ENCODE assay signal across 8 cellular contexts in the genomic region with DNA sequence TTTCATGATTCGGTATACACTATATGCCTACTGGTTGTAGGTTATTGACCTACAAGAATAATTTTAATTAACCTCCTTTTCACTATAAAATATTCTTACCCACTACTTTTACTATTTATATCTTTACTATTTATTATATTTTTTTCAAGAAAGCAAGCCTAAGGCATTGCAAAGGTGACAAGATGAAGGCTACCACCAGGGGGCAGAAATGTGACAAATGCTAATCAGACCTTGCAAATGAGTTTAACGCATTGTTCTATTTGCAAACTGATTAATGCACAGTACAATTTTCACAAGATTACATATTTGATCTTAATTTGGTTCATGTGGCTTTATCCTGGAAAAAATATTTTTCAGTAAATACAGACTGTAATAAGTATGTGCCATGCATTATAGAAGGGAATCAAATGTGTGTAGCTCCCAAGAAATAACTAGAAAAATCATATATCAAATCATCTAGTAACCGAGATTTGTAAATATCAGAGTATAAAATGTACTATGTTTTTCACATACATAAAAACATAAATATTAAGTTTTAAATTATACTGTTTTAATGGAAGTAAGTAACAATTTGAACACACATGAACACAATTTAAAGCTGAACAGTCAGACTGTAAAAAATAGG.
DNase-seq lines count a peak whose midpoint lies in the region; ATAC-seq and TF ChIP-seq lines count a peak whose summit lies in the region.

No MANE protein-coding gene starts in this region.

- DNase-seq in ACHN (peak; percentile 72), GM12865 (ENCODE audit: low read depth) (peak; percentile 71), NCI-H748 (lab: John Stamatoyannopoulos, UW; ENCODE audit: unreplicated experiment) (peak; percentile 64), activated T-cell treated with anti-CD3 and anti-CD28 coated beads for 4 hours (peak; percentile 33), foreskin keratinocyte (peak in 1 of 2 donors; percentile 43), putamen (ENCODE audit: low spot score) (peak; percentile 41), cortex of kidney (lab: John Stamatoyannopoulos, UW) (no peak)

- ATAC-seq in HG03097 (IDR thresholded peaks at IDR 0.05; ENCODE audit: low FRiP score, unreplicated experiment) = peak; percentile 54
- ATAC-seq in foreskin keratinocyte = peak; percentile 64

- no peak overlapping the region for H3K27ac ChIP-seq in foreskin keratinocyte

- H3K4me3 ChIP-seq in GM12865 (ENCODE audit: low read depth, low read length) = no peak overlapping the region

- H3K4me1 ChIP-seq in foreskin keratinocyte = no peaks in the 10 kb centered on the region

- in situ Hi-C loops in ACHN (cut with HindIII; ENCODE audit: low pct_ligation_motif_present, low pct_unique_long_range_greater_than_20kb, low sequenced_read_pairs) = no loop called here

- H3K27me3 ChIP-seq in foreskin keratinocyte = no peaks in the 10 kb centered on the region

- TF ChIP-seq CTCF in GM12865 (IDR thresholded peaks at IDR 0.05; ENCODE audit: insufficient read depth, low read depth, low read length, missing control alignments) (peak; percentile 67), foreskin keratinocyte (conservative IDR thresholded peaks at IDR 0.05) (peak; percentile 81)
